8 cellular contexts compared by ENCODE assay signal in the genomic region with DNA sequence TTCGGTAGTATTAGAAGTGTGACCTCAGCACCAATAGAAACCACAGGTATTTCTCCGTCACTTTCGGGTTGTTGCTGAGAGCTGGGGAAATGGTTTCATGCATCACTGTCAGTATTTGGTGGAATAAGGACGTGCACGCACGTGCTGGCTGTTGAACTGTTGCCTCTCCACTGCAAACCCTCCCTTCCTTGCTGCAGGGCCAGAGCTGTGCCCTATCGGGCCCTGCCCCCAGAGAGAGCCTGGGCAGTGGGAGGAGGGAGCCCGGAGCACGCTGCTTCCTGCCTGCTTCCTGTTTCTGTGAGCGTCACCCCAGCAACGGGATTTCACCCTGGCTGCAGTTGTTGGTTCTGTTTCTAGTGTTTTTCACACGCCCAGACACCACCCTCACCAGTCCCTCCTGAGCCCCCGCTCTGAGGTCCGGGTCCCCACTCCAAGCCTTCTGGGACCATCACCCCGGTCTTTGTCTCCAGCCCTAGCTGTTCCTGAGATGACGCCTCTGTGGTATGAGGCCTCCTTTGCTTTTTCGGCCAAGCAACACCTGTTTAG. TPM values are rescaled to one million over a fixed set of nuclear protein-coding genes. Genes with fewer than 3 reads are reported as not detected.
A peak's percentile ranks its signal among the peaks of the same experiment; 100 is the strongest.
DNase-seq lines count a peak whose midpoint lies in the region; ATAC-seq and TF ChIP-seq lines count a peak whose summit lies in the region.

No MANE protein-coding gene starts in this region.

- H3K36me3 ChIP-seq in colonic mucosa, result no peaks in the 10 kb centered on the region
- H3K36me3 ChIP-seq in lower lobe of right lung, result no peaks in the 10 kb centered on the region

- no peaks in the 10 kb centered on the region for H3K9me3 ChIP-seq in colonic mucosa
- no peaks in the 10 kb centered on the region for H3K9me3 ChIP-seq in lower lobe of right lung

- intact Hi-C loops in colonic mucosa (cut with DNase I) (no loop called here), lower lobe of right lung (cut with DNase I) (loop anchor here (10.0 kb wide), 1 partner anchor 70 kb away; no protein-coding TSS in a partner anchor)

- H3K4me1 ChIP-seq in colonic mucosa (peaks cover 6% of the 10 kb centered on the region), lower lobe of right lung (peaks cover 70% of the 10 kb centered on the region)

- H3K9ac ChIP-seq in colonic mucosa (ENCODE audit: low read depth in 2 of 2, low read length in 2 of 2), result peak overlapping the region in 1 of 2 donors; percentile 57

- H3K27me3 ChIP-seq in colonic mucosa (no peaks in the 10 kb centered on the region), lower lobe of right lung (ENCODE audit: low read depth) (no peaks in the 10 kb centered on the region)

- ATAC-seq in GM18498 (IDR thresholded peaks at IDR 0.05; ENCODE audit: unreplicated experiment) (peak; percentile 88), HG02678 (IDR thresholded peaks at IDR 0.05; ENCODE audit: unreplicated experiment) (peak; percentile 84), lower lobe of right lung (peak; percentile 92 to 93)

- peak overlapping the region; percentile 64 for H3K27ac ChIP-seq in colonic mucosa
- H3K27ac ChIP-seq in lower lobe of right lung, result peak overlapping the region; percentile 88

- TF ChIP-seq CTCF in colonic mucosa (IDR thresholded peaks at IDR 0.05) (no peak), lower lobe of right lung (IDR thresholded peaks at IDR 0.05) (no peak)

- peak; percentile 84 for DNase-seq in NCI-H2029 (lab: John Stamatoyannopoulos, UW)
- peak; percentile 69 for DNase-seq in activated CD4-positive, CD25-positive, alpha-beta regulatory T cell treated with anti-CD3 and anti-CD28 coated beads, Interleukin-2, amount 50 U/mL, for 72 hours
- peak; percentile 87 for DNase-seq in colonic mucosa
- peak; percentile 94 for DNase-seq in lower lobe of right lung
- peak; percentile 40 to 62 (median 60) for DNase-seq in stimulated activated CD4-positive, alpha-beta T cell treated with anti-CD3 and anti-CD28 coated beads, TNF-alpha, amount 100 ng/mL, for 4 hours (ENCODE audit: low read depth in 3 of 3)
- DNase-seq in putamen (ENCODE audit: low spot score), result no peak

- H3K4me3 ChIP-seq in colonic mucosa (no peak overlapping the region), lower lobe of right lung (peak overlapping the region; percentile 39)

RNA-seq across cellular contexts. Expression of a gene that starts 47.4 kb away (rescaled TPM):
- total RNA-seq in colonic mucosa, result 100 to 1,000 TPM; 114 to 133 TPM
- total RNA-seq in lower lobe of right lung, result 180 TPM
